13 cellular contexts compared by ENCODE assay signal in genomic region chr11:65785329-65786007, GRCh38. TPM values are rescaled to one million over a fixed set of nuclear protein-coding genes. Genes with fewer than 3 reads are reported as not detected.
DNase-seq lines count a peak whose midpoint lies in the region; ATAC-seq lines count a peak whose summit lies in the region.
"Had no signal": no experiment of that assay in that cellular context is flagged by ENCODE, and none has a peak within 500 bp of the region (broad histone marks: within the 10 kb centered on the region; RNA-seq: fewer than 3 reads in every experiment).

No MANE protein-coding gene starts in this region.

- H3K27me3 Mint-ChIP-seq in activated T-cell treated with anti-CD3 and anti-CD28 coated beads, Interleukin-2, amount 50 U/mL, for 72 hours (ENCODE audit: low read depth) = peaks cover 61% of the 10 kb centered on the region
- peaks cover 53% of the 10 kb centered on the region for H3K27me3 Mint-ChIP-seq in activated T-helper 1 cell treated with anti-CD3 and anti-CD28 coated beads, Interleukin-12 subunit alpha, Interleukin-12 subunit beta, Interleukin-2, Interleukin-4 antibody, amounts not matched to agents 30 ng/mL and 10 ng/mL and 1 ng/mL, durations not matched to agents 14 hours and 24 hours and 36 hours (ENCODE audit: insufficient read depth)
- peaks cover 15 to 28% (median 22%) of the 10 kb centered on the region in 3 donors for H3K27me3 Mint-ChIP-seq in immature natural killer cell (ENCODE audit: low read depth in 3 of 3)

- peak in 1 of 2 donors; percentile 19 for DNase-seq in activated T-cell treated with anti-CD3 and anti-CD28 coated beads, Interleukin-2, amount 50 U/mL, for 72 hours
- DNase-seq in activated T-cell treated with anti-CD3 and anti-CD28 coated beads, Interleukin-2, amount 50 U/mL, for 48 hours = no peak
- DNase-seq in activated T-helper 1 cell treated with anti-CD3 and anti-CD28 coated beads, Interleukin-12 subunit alpha, Interleukin-12 subunit beta, Interleukin-2, Interleukin-4 antibody, amounts not matched to agents 30 ng/mL and 10 ng/mL and 1 ng/mL, durations not matched to agents 14 hours and 24 hours and 36 hours (ENCODE audit: low spot score) = no peak
- DNase-seq in immature natural killer cell (no peak), COR-L47 (lab: John Stamatoyannopoulos, UW) (no peak), NOMO-1 (lab: John Stamatoyannopoulos, UW; ENCODE audit: unreplicated experiment in 2 of 2) (no peak), NCI-H446 treated with DMSO at 0.1 percent for 48 hours (lab: John Stamatoyannopoulos, UW) (no peak)
- DNase-seq in stimulated activated effector memory CD8-positive, alpha-beta T cell treated with anti-CD3 and anti-CD28 coated beads, Interleukin-12 subunit alpha, Interleukin-12 subunit beta, amount 100 ng/mL, for 72 hours (ENCODE audit: low spot score in 2 of 2) = no peak
- DNase-seq: NCI-H2029 treated with DMSO at 0.1 percent for 48 hours, NCI-H526 treated with DMSO at 0.1 percent for 48 hours, transverse colon had no signal

- H3K4me1 Mint-ChIP-seq in activated T-cell treated with anti-CD3 and anti-CD28 coated beads, Interleukin-2, amount 50 U/mL, for 72 hours (ENCODE audit: low read depth) = peaks cover 18% of the 10 kb centered on the region
- H3K4me1 Mint-ChIP-seq in activated T-helper 1 cell treated with anti-CD3 and anti-CD28 coated beads, Interleukin-12 subunit alpha, Interleukin-12 subunit beta, Interleukin-2, Interleukin-4 antibody, amounts not matched to agents 30 ng/mL and 10 ng/mL and 1 ng/mL, durations not matched to agents 14 hours and 24 hours and 36 hours (ENCODE audit: low read depth) = peaks cover 24% of the 10 kb centered on the region
- peaks cover 12 to 15% of the 10 kb centered on the region in 2 donors for H3K4me1 Mint-ChIP-seq in immature natural killer cell
- peaks cover 29% of the 10 kb centered on the region for H3K4me1 Mint-ChIP-seq in stimulated activated effector memory CD8-positive, alpha-beta T cell treated with anti-CD3 and anti-CD28 coated beads, Interleukin-12 subunit alpha, Interleukin-12 subunit beta, amount 100 ng/mL, for 72 hours

- H3K36me3 Mint-ChIP-seq in activated T-cell treated with anti-CD3 and anti-CD28 coated beads, Interleukin-2, amount 50 U/mL, for 72 hours (ENCODE audit: insufficient read depth in 2 of 2) = peaks cover 0 to 2% of the 10 kb centered on the region in 2 donors
- no peaks in the 10 kb centered on the region for H3K36me3 Mint-ChIP-seq in activated T-helper 1 cell treated with anti-CD3 and anti-CD28 coated beads, Interleukin-12 subunit alpha, Interleukin-12 subunit beta, Interleukin-2, Interleukin-4 antibody, amounts not matched to agents 30 ng/mL and 10 ng/mL and 1 ng/mL, durations not matched to agents 14 hours and 24 hours and 36 hours (ENCODE audit: low read depth)
- no peaks in the 10 kb centered on the region for H3K36me3 Mint-ChIP-seq in immature natural killer cell
- H3K36me3 Mint-ChIP-seq in stimulated activated effector memory CD8-positive, alpha-beta T cell treated with anti-CD3 and anti-CD28 coated beads, Interleukin-12 subunit alpha, Interleukin-12 subunit beta, amount 100 ng/mL, for 72 hours = no peaks in the 10 kb centered on the region

- ATAC-seq in activated T-cell treated with anti-CD3 and anti-CD28 coated beads, Interleukin-2, amount 50 U/mL, for 72 hours (replicated peaks in 1 of 2) = no peak
- no peak for ATAC-seq in stimulated activated effector memory CD8-positive, alpha-beta T cell treated with anti-CD3 and anti-CD28 coated beads, Interleukin-12 subunit alpha, Interleukin-12 subunit beta, amount 100 ng/mL, for 72 hours
- ATAC-seq: sciatic nerve had no signal

- H3K27ac Mint-ChIP-seq in activated T-cell treated with anti-CD3 and anti-CD28 coated beads, Interleukin-2, amount 50 U/mL, for 72 hours = peak overlapping the region; percentile 25
- H3K27ac Mint-ChIP-seq in activated T-helper 1 cell treated with anti-CD3 and anti-CD28 coated beads, Interleukin-12 subunit alpha, Interleukin-12 subunit beta, Interleukin-2, Interleukin-4 antibody, amounts not matched to agents 30 ng/mL and 10 ng/mL and 1 ng/mL, durations not matched to agents 14 hours and 24 hours and 36 hours = no peak overlapping the region
- H3K27ac Mint-ChIP-seq in immature natural killer cell = no peak overlapping the region
- peak overlapping the region; percentile 65 for H3K27ac Mint-ChIP-seq in stimulated activated effector memory CD8-positive, alpha-beta T cell treated with anti-CD3 and anti-CD28 coated beads, Interleukin-12 subunit alpha, Interleukin-12 subunit beta, amount 100 ng/mL, for 72 hours

- H3K4me3 Mint-ChIP-seq in activated T-cell treated with anti-CD3 and anti-CD28 coated beads, Interleukin-2, amount 50 U/mL, for 72 hours = peak overlapping the region; percentile 65 to 72
- peak overlapping the region; percentile 57 for H3K4me3 Mint-ChIP-seq in activated T-helper 1 cell treated with anti-CD3 and anti-CD28 coated beads, Interleukin-12 subunit alpha, Interleukin-12 subunit beta, Interleukin-2, Interleukin-4 antibody, amounts not matched to agents 30 ng/mL and 10 ng/mL and 1 ng/mL, durations not matched to agents 14 hours and 24 hours and 36 hours
- H3K4me3 Mint-ChIP-seq in immature natural killer cell = peak overlapping the region; percentile 51 to 76 (median 70)
- H3K4me3 Mint-ChIP-seq in stimulated activated effector memory CD8-positive, alpha-beta T cell treated with anti-CD3 and anti-CD28 coated beads, Interleukin-12 subunit alpha, Interleukin-12 subunit beta, amount 100 ng/mL, for 72 hours = peak overlapping the region; percentile 68

- H3K9me3 Mint-ChIP-seq in activated T-cell treated with anti-CD3 and anti-CD28 coated beads, Interleukin-2, amount 50 U/mL, for 72 hours = no peaks in the 10 kb centered on the region
- H3K9me3 Mint-ChIP-seq in activated T-helper 1 cell treated with anti-CD3 and anti-CD28 coated beads, Interleukin-12 subunit alpha, Interleukin-12 subunit beta, Interleukin-2, Interleukin-4 antibody, amounts not matched to agents 30 ng/mL and 10 ng/mL and 1 ng/mL, durations not matched to agents 14 hours and 24 hours and 36 hours = no peaks in the 10 kb centered on the region
- H3K9me3 Mint-ChIP-seq in immature natural killer cell = peaks cover 0 to 2% (median 0%) of the 10 kb centered on the region in 6 donors
- no peaks in the 10 kb centered on the region for H3K9me3 Mint-ChIP-seq in stimulated activated effector memory CD8-positive, alpha-beta T cell treated with anti-CD3 and anti-CD28 coated beads, Interleukin-12 subunit alpha, Interleukin-12 subunit beta, amount 100 ng/mL, for 72 hours

- intact Hi-C loops in activated T-helper 1 cell treated with anti-CD3 and anti-CD28 coated beads, Interleukin-12 subunit alpha, Interleukin-12 subunit beta, Interleukin-2, Interleukin-4 antibody, amounts not matched to agents 30 ng/mL and 10 ng/mL and 1 ng/mL, durations not matched to agents 14 hours and 24 hours and 36 hours (cut with micrococcal nuclease) = no loop called here

RNA-seq across cellular contexts. Expression of gene OVOL1, which starts 1.4 kb away (rescaled TPM):
- total RNA-seq in activated T-cell treated with anti-CD3 and anti-CD28 coated beads, Interleukin-2, amount 50 U/mL, for 72 hours = under 1 TPM in 1 of 2 donors, not detected in 1; 0.16 TPM
- total RNA-seq in activated T-helper 1 cell treated with anti-CD3 and anti-CD28 coated beads, Interleukin-12 subunit alpha, Interleukin-12 subunit beta, Interleukin-2, Interleukin-4 antibody, amounts not matched to agents 30 ng/mL and 10 ng/mL and 1 ng/mL, durations not matched to agents 14 hours and 24 hours and 36 hours = 0.10 and 0.36 TPM in 2 replicates
- polyA plus RNA-seq in immature natural killer cell = not detected
- total RNA-seq: sciatic nerve had no signal

RNA-seq across cellular contexts. Expression of gene AP5B1, which starts 4.7 kb away (rescaled TPM):
- total RNA-seq in activated T-cell treated with anti-CD3 and anti-CD28 coated beads, Interleukin-2, amount 50 U/mL, for 72 hours = 10 to 100 TPM; 20.0 to 22.4 TPM
- 17.4 and 19.2 TPM in 2 replicates for total RNA-seq in activated T-helper 1 cell treated with anti-CD3 and anti-CD28 coated beads, Interleukin-12 subunit alpha, Interleukin-12 subunit beta, Interleukin-2, Interleukin-4 antibody, amounts not matched to agents 30 ng/mL and 10 ng/mL and 1 ng/mL, durations not matched to agents 14 hours and 24 hours and 36 hours
- 10 to 100 TPM in 1 of 3 donors, 1 to 10 TPM in 2; 7.6 to 20.8 (median 8.2) TPM for polyA plus RNA-seq in immature natural killer cell

RNA-seq across cellular contexts. Expression of gene SNX32, which starts 48.3 kb away (rescaled TPM):
- 1 to 10 TPM; 2.2 to 4.6 TPM for total RNA-seq in activated T-cell treated with anti-CD3 and anti-CD28 coated beads, Interleukin-2, amount 50 U/mL, for 72 hours
- total RNA-seq in activated T-helper 1 cell treated with anti-CD3 and anti-CD28 coated beads, Interleukin-12 subunit alpha, Interleukin-12 subunit beta, Interleukin-2, Interleukin-4 antibody, amounts not matched to agents 30 ng/mL and 10 ng/mL and 1 ng/mL, durations not matched to agents 14 hours and 24 hours and 36 hours = 1.6 and 1.9 TPM in 2 replicates
- polyA plus RNA-seq in immature natural killer cell = 1 to 10 TPM in 2 of 3 donors, under 1 TPM in 1; 0.30 to 1.7 (median 1.6) TPM
- total RNA-seq: HT-29 had no signal

Comparison
In these comparisons a context has a peak if more than half of its experiments do, and no peak if none do; other contexts are left out.
1. H3K27ac Mint-ChIP-seq: peak in activated T-cell treated with anti-CD3 and anti-CD28 coated beads, Interleukin-2, amount 50 U/mL, for 72 hours (single experiment) and stimulated activated effector memory CD8-positive, alpha-beta T cell treated with anti-CD3 and anti-CD28 coated beads, Interleukin-12 subunit alpha, Interleukin-12 subunit beta, amount 100 ng/mL, for 72 hours (single experiment); none in activated T-helper 1 cell treated with anti-CD3 and anti-CD28 coated beads, Interleukin-12 subunit alpha, Interleukin-12 subunit beta, Interleukin-2, Interleukin-4 antibody, amounts not matched to agents 30 ng/mL and 10 ng/mL and 1 ng/mL, durations not matched to agents 14 hours and 24 hours and 36 hours (single experiment) and immature natural killer cell (0 of 6).
2. Peak in every context shown above with its lines, with median percentiles within 50 percentile points of each other: H3K4me3 Mint-ChIP-seq.